In the genomic region with DNA sequence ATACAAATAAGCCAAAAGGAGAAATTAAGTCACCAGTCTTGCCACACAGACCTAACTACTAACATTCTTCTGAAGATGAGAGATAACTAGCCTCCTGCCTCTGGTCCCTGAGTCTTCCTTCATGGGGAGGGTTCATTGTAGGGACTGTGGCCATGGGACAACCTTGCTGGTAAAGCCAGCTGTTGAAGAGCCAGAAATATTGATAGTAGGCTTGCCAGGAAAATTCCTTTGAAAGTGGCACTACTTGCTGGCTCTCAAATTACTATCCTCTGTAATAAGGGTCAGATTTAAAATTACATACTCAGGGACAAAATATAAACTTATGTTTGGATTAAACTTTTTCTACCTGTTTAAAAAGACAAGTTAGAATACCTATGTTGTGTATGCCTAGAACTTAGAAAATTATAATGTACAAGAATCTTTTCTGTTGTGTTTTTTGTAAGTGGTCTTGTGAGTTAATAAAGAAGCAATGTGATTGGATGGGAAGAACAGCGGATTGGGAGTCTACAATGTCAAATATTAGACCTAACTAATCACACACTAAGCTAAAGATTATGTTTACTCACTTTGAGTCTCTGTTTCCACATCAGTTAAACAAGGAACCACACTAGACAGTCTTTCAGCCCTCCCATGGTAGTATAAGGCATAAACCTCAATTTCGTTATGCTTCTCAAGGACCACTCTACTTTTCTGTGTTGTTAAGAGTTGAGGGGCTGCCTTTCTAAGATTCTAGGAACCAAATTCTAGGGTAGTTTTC, we compare ENCODE assay signal across 14 cellular contexts.
DNase-seq lines count a peak whose midpoint lies in the region; ATAC-seq and TF ChIP-seq lines count a peak whose summit lies in the region.
"Had no signal": no experiment of that assay in that cellular context is flagged by ENCODE, and none has a peak within 500 bp of the region (broad histone marks: within the 10 kb centered on the region; RNA-seq: fewer than 3 reads in every experiment).

No MANE protein-coding gene starts in this region.

- no peak for TF ChIP-seq CTCF in GM13976 (IDR thresholded peaks at IDR 0.05; ENCODE audit: borderline replicate concordance, control extremely low read depth, extremely low read depth, insufficient read depth, missing control alignments)

- in situ Hi-C loops in GM13976 (cut with MboI; ENCODE audit: low sequenced_read_pairs, unreplicated experiment): no loop called here

- intact Hi-C loops in left ventricle myocardium superior (cut with micrococcal nuclease): no loop called here

- DNase-seq in AML-193 (lab: John Stamatoyannopoulos, UW) (peak; percentile 32 to 41), H4 (ENCODE audit: low spot score) (peak; percentile 45), SIG-M5 (lab: John Stamatoyannopoulos, UW) (peak; percentile 55), left ventricle myocardium superior (no peak), putamen (ENCODE audit: low spot score) (no peak), GM13976 (ENCODE audit: low spot score) (no peak)
- DNase-seq: H9; MM.1S; NCI-H2081 treated with DMSO at 0.1 percent for 48 hours; NCI-H526; stimulated activated CD4-positive, alpha-beta T cell treated with anti-CD3 and anti-CD28 coated beads, Interleukin-4, amount 100 ng/mL, for 24 hours; WERI-Rb-1 had no signal

- ATAC-seq in left ventricle myocardium superior (peak; percentile 82), HG03354 (IDR thresholded peaks at IDR 0.05; ENCODE audit: poor library complexity, severe bottlenecking, unreplicated experiment) (no peak), GM19452 (IDR thresholded peaks at IDR 0.05; ENCODE audit: unreplicated experiment) (no peak)

Comparison
In these comparisons a context has a peak if more than half of its experiments do, and no peak if none do; other contexts are left out.
1. DNase-seq: peak in AML-193 (2 of 2), H4 (single experiment) and SIG-M5 (single experiment); none in left ventricle myocardium superior (single experiment), putamen (single experiment) and GM13976 (single experiment).